ENCODE assay signal across 8 cellular contexts in genomic region chr10:6406220-6407033, GRCh38.
A peak's percentile ranks its signal among the peaks of the same experiment; 100 is the strongest.
DNase-seq lines count a peak whose midpoint lies in the region; ATAC-seq and TF ChIP-seq lines count a peak whose summit lies in the region.

No MANE protein-coding gene starts in this region.

- H3K4me3 ChIP-seq in Loucy (ENCODE audit: low read length, poor library complexity, severe bottlenecking): no peak overlapping the region
- no peak overlapping the region for H3K4me3 ChIP-seq in H7 (ENCODE audit: insufficient read depth, low read depth, low read length)

- no peaks in the 10 kb centered on the region for H3K9me2 ChIP-seq in Loucy (replicated peaks; ENCODE audit: low read depth, low read length)

- DNase-seq in NCI-H748 (lab: John Stamatoyannopoulos, UW; ENCODE audit: unreplicated experiment): peak; percentile 2
- DNase-seq in NCI-H748 treated with DMSO at 0.1 percent for 48 hours (lab: John Stamatoyannopoulos, UW): no peak
- peak; percentile 10 for DNase-seq in amniotic stem cell (lab: John Stamatoyannopoulos, UW)
- DNase-seq in midbrain (lab: John Stamatoyannopoulos, UW): peak; percentile 28
- DNase-seq in NCI-H345 treated with DMSO at 0.1 percent for 48 hours (lab: John Stamatoyannopoulos, UW; ENCODE audit: unreplicated experiment): no peak
- DNase-seq in H7: no peak

- no peaks in the 10 kb centered on the region for H3F3A ChIP-seq in Loucy (ENCODE audit: low read depth)

- H2AFZ ChIP-seq in Loucy (ENCODE audit: low read length): no peak overlapping the region

- TF ChIP-seq CTCF in Loucy (conservative IDR thresholded peaks at IDR 0.05; ENCODE audit: low read length): peak; percentile 75

- H3K4me1 ChIP-seq in Loucy (ENCODE audit: insufficient read depth, low read length, poor library complexity, severe bottlenecking): peaks cover 12% of the 10 kb centered on the region

- no peak overlapping the region for H3K9ac ChIP-seq in Loucy (ENCODE audit: low read depth, low read length, poor library complexity, severe bottlenecking)

- no peaks in the 10 kb centered on the region for H4K20me1 ChIP-seq in Loucy (ENCODE audit: insufficient read depth, low read length, poor library complexity, severe bottlenecking)

- H3K79me2 ChIP-seq in Loucy (ENCODE audit: insufficient read depth, low read length): no peaks in the 10 kb centered on the region

- no peak for ATAC-seq in GM21723 (IDR thresholded peaks at IDR 0.05; ENCODE audit: unreplicated experiment)

- no peaks in the 10 kb centered on the region for H3K36me3 ChIP-seq in Loucy (ENCODE audit: insufficient read depth, low read length)
- no peaks in the 10 kb centered on the region for H3K36me3 ChIP-seq in H7 (replicated peaks; ENCODE audit: control insufficient read depth, insufficient read depth, low read length)

- H3K4me2 ChIP-seq in Loucy (ENCODE audit: low read depth, low read length, poor library complexity, severe bottlenecking): no peak overlapping the region

- H3K27me3 ChIP-seq in Loucy (ENCODE audit: insufficient read depth, low read length, poor library complexity, severe bottlenecking) (no peaks in the 10 kb centered on the region), H7 (ENCODE audit: control insufficient read depth, insufficient read depth, low read length) (no peaks in the 10 kb centered on the region; the same call in 1 of the 2 replicates)

- no peaks in the 10 kb centered on the region for H3K9me3 ChIP-seq in Loucy (ENCODE audit: insufficient read depth, low read depth, low read length)

Comparison
In these comparisons a context has a peak if more than half of its experiments do, and no peak if none do; other contexts are left out.
1. DNase-seq: peak in NCI-H748 (single experiment), amniotic stem cell (single experiment) and midbrain (single experiment); none in NCI-H748 treated with DMSO at 0.1 percent for 48 hours (single experiment), NCI-H345 treated with DMSO at 0.1 percent for 48 hours (single experiment) and H7 (single experiment).